ENCODE assay signal across 8 cellular contexts in genomic region chr1:183580281-183580682, GRCh38. TPM values are rescaled to one million over a fixed set of nuclear protein-coding genes. Genes with fewer than 3 reads are reported as not detected.
DNase-seq lines count a peak whose midpoint lies in the region; ATAC-seq and TF ChIP-seq lines count a peak whose summit lies in the region.

No MANE protein-coding gene starts in this region.

- ATAC-seq in GM21717 (IDR thresholded peaks at IDR 0.05; ENCODE audit: unreplicated experiment): no peak

- in situ Hi-C loops in GM13977 (cut with MboI; ENCODE audit: low pct_unique_long_range_greater_than_20kb, low sequenced_read_pairs, unreplicated experiment): no loop called here

- no peak for TF ChIP-seq CTCF in GM13977 (IDR thresholded peaks at IDR 0.05; ENCODE audit: extremely low read depth, insufficient read depth, missing control alignments)

- intact Hi-C loops in posterior vena cava (cut with DNase I): no loop called here

- DNase-seq in Ammon's horn (ENCODE audit: low spot score): peak; percentile 48
- peak; percentile 41 for DNase-seq in GM13977 (ENCODE audit: low spot score)
- DNase-seq in NCI-H1694 (lab: John Stamatoyannopoulos, UW): peak; percentile 67
- DNase-seq in UCSD-AML1 (lab: John Stamatoyannopoulos, UW; ENCODE audit: unreplicated experiment): peak; percentile 80
- peak; percentile 75 for DNase-seq in iPS-NIHi11 (ENCODE audit: low spot score)
- no peak for DNase-seq in retina
- DNase-seq in posterior vena cava (ENCODE audit: low spot score): no peak

RNA-seq across cellular contexts. Expression of gene NCF2, which starts 10.0 kb away (rescaled TPM):
- total RNA-seq in posterior vena cava: 10 to 100 TPM; 12.8 to 26.2 TPM

RNA-seq across cellular contexts. Expression of gene ARPC5, which starts 55.3 kb away (rescaled TPM):
- total RNA-seq in posterior vena cava: 100 to 1,000 TPM; 118 TPM

Comparison
In these comparisons a context has a peak if more than half of its experiments do, and no peak if none do; other contexts are left out.
1. DNase-seq: peak in Ammon's horn (single experiment), GM13977 (single experiment), NCI-H1694 (single experiment), UCSD-AML1 (single experiment) and iPS-NIHi11 (single experiment); none in retina (single experiment) and posterior vena cava (single experiment).